Comparison of ENCODE assay signal across 10 cellular contexts in genomic region chr10:88108115-88108610, GRCh38.
DNase-seq lines count a peak whose midpoint lies in the region; ATAC-seq, FAIRE-seq and TF ChIP-seq lines count a peak whose summit lies in the region.
"Had no signal": no experiment of that assay in that cellular context is flagged by ENCODE, and none has a peak within 500 bp of the region (broad histone marks: within the 10 kb centered on the region; RNA-seq: fewer than 3 reads in every experiment).

No MANE protein-coding gene starts in this region.

- peak overlapping the region; percentile 95 for H3K27ac Mint-ChIP-seq in activated B cell treated with CpG ODN at 0.5 μM for 24 hours

- CTCF ChIA-PET in activated B cell treated with CpG ODN at 0.5 μM for 24 hours (lab: Charles Lee): interaction anchor here (0.6 to 3.3 kb wide), 28 partner anchors 10 to 474 kb away, joined by 3 to 47 read pairs (median 4); partner anchors contain the start of genes KLLN and PTEN

- no peak for TF ChIP-seq CTCF in activated B cell treated with CpG ODN at 0.5 μM for 24 hours (IDR thresholded peaks at IDR 0.05)

- H3K36me3 Mint-ChIP-seq in activated B cell treated with CpG ODN at 0.5 μM for 24 hours (ENCODE audit: low read depth): no peaks in the 10 kb centered on the region

- no peaks in the 10 kb centered on the region for H3K36me3 ChIP-seq in BLaER1
- H3K36me3 ChIP-seq: adrenal gland had no signal

- ATAC-seq in GM19351 (IDR thresholded peaks at IDR 0.05; ENCODE audit: unreplicated experiment) (peak; percentile 52), HG03460 (IDR thresholded peaks at IDR 0.05; ENCODE audit: unreplicated experiment) (peak; percentile 38), activated B cell treated with CpG ODN at 0.5 μM for 24 hours (ENCODE audit: low read depth) (peak; percentile 72), HG03280 (IDR thresholded peaks at IDR 0.05; ENCODE audit: unreplicated experiment) (no peak)

- H3K9me3 ChIP-seq in BLaER1: no peaks in the 10 kb centered on the region; the same call in 1 of the 2 replicates
- H3K9me3 ChIP-seq: adrenal gland had no signal

- no peak overlapping the region for H3K9ac ChIP-seq in BLaER1

- H3K27me3 ChIP-seq in BLaER1: no peaks in the 10 kb centered on the region
- H3K27me3 ChIP-seq: adrenal gland had no signal

- no peak for FAIRE-seq in urothelium cell line (lab: Jason Lieb, UNC)

- H3K9me3 Mint-ChIP-seq in activated B cell treated with CpG ODN at 0.5 μM for 24 hours: no peaks in the 10 kb centered on the region

- no peak overlapping the region for H3K4me3 ChIP-seq in BLaER1
- H3K4me3 ChIP-seq: adrenal gland had no signal

- DNase-seq in activated B cell treated with CpG ODN at 0.5 μM for 24 hours (no peak), NCI-H524 treated with DMSO at 0.1 percent for 48 hours (lab: John Stamatoyannopoulos, UW) (no peak), urothelium cell line (ENCODE audit: low spot score) (no peak), amniotic stem cell (lab: John Stamatoyannopoulos, UW) (no peak)
- DNase-seq: adrenal gland; stimulated activated CD4-positive, alpha-beta T cell treated with anti-CD3 and anti-CD28 coated beads, Interleukin-2, amount 100 ng/mL, for 48 hours had no signal

- H3K4me3 Mint-ChIP-seq in activated B cell treated with CpG ODN at 0.5 μM for 24 hours: peak overlapping the region; percentile 55

- H3K4me1 Mint-ChIP-seq in activated B cell treated with CpG ODN at 0.5 μM for 24 hours: peaks cover 58% of the 10 kb centered on the region

- H3K4me2 ChIP-seq in BLaER1: peak overlapping the region; percentile 60

- peaks cover 52% of the 10 kb centered on the region for H3K4me1 ChIP-seq in BLaER1
- H3K4me1 ChIP-seq: adrenal gland had no signal

- POLR2A ChIA-PET in activated B cell treated with CpG ODN at 0.5 μM for 24 hours (lab: Charles Lee): interaction anchor here (0.7 to 11.1 kb wide), 17 partner anchors 10 to 284 kb away, joined by 3 to 257 read pairs (median 6); partner anchors contain the start of genes KLLN and PTEN

- intact Hi-C loops in activated B cell treated with CpG ODN at 0.5 μM for 24 hours (cut with micrococcal nuclease): loop anchor here (1.0 to 5.0 kb wide), 11 partner anchors 9 to 445 kb away; no protein-coding TSS in a partner anchor

- H3K27ac ChIP-seq in BLaER1: peak overlapping the region; percentile 44
- H3K27ac ChIP-seq: adrenal gland had no signal

- H3K27me3 Mint-ChIP-seq in activated B cell treated with CpG ODN at 0.5 μM for 24 hours: no peaks in the 10 kb centered on the region

- H4K20me1 ChIP-seq in BLaER1: no peaks in the 10 kb centered on the region
